Comparison of ENCODE assay signal across 15 cellular contexts in the genomic region with DNA sequence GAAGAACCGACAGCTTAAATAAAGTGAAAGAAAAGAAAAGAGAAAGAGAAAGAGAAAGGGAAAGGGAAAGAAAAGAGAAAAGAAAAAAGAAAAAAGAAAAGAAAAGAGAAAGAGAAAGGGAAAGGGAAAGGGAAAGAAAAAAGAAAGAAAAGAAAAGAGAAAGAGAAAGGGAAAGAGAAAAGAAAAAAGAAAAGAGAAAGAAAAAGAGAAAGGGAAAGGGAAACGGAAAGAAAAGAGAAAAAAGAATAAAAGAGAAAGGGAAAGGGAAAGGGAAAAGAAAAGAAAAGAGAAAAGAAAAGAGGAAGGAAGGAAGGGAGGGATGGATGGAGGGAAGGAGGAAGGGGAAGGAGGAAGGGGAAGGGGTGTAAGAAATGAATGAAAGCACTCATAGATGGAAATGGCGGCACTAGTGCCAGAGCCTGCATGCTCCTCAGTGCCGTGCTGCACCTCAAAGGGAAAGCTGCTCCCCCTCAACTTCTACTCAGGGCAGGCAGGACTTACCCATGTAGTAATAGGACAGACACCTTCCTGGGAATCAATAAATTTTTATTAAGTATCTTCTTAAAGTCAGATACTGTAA.
A peak's percentile ranks its signal among the peaks of the same experiment; 100 is the strongest.
DNase-seq lines count a peak whose midpoint lies in the region; ATAC-seq and TF ChIP-seq lines count a peak whose summit lies in the region.
"Had no signal": no experiment of that assay in that cellular context is flagged by ENCODE, and none has a peak within 500 bp of the region (broad histone marks: within the 10 kb centered on the region; RNA-seq: fewer than 3 reads in every experiment).

No MANE protein-coding gene starts in this region.

- POLR2A ChIA-PET in RWPE1 (lab: Yijun Ruan, JAX; ENCODE audit: low non-redundant PET): no interaction called here

- no peak for DNase-seq in activated naive CD4-positive, alpha-beta T cell treated with anti-CD3 and anti-CD28 coated beads for 36 hours
- no peak for DNase-seq in activated naive CD4-positive, alpha-beta T cell treated with anti-CD3 and anti-CD28 coated beads, Interleukin-2, amount 50 U/mL, for 16 hours
- DNase-seq in RWPE1 (ENCODE audit: low spot score) (no peak), osteocyte (ENCODE audit: extremely low spot score, unreplicated experiment) (no peak), NCI-H187 treated with DMSO at 0.1 percent for 48 hours (lab: John Stamatoyannopoulos, UW) (no peak), coronary artery (ENCODE audit: low spot score) (no peak)
- DNase-seq in activated naive CD8-positive, alpha-beta T cell treated with anti-CD3 and anti-CD28 coated beads, Interleukin-2, amount 50 U/mL, for 24 hours: no peak
- DNase-seq in effector CD8-positive, alpha-beta T cell (lab: John Stamatoyannopoulos, UW): no peak
- DNase-seq: activated CD4-positive, CD25-positive, alpha-beta regulatory T cell treated with anti-CD3 and anti-CD28 coated beads, Interleukin-2, amount 50 U/mL, for 72 hours; dermis blood vessel endothelial cell; NCI-H1417 treated with DMSO at 0.1 percent for 48 hours; substantia nigra had no signal

- CTCF ChIA-PET in activated naive CD4-positive, alpha-beta T cell treated with anti-CD3 and anti-CD28 coated beads for 36 hours (lab: Charles Lee): interaction anchor here (0.8 to 2.4 kb wide), 5 partner anchors 7 to 67 kb away, joined by 3 to 6 read pairs (median 4); no protein-coding TSS in a partner anchor
- CTCF ChIA-PET in RWPE1 (lab: Yijun Ruan, JAX): interaction anchor here (0.6 to 0.8 kb wide), 3 partner anchors 65 to 462 kb away, joined by 3 to 5 read pairs (median 3); no protein-coding TSS in a partner anchor

- peaks cover 33% of the 10 kb centered on the region for H3K4me1 Mint-ChIP-seq in activated naive CD4-positive, alpha-beta T cell treated with anti-CD3 and anti-CD28 coated beads for 36 hours (ENCODE audit: low read depth)
- peaks cover 23% of the 10 kb centered on the region for H3K4me1 Mint-ChIP-seq in activated naive CD8-positive, alpha-beta T cell treated with anti-CD3 and anti-CD28 coated beads, Interleukin-2, amount 50 U/mL, for 24 hours
- H3K4me1 Mint-ChIP-seq in osteocyte (ENCODE audit: unreplicated experiment): peaks cover 69% of the 10 kb centered on the region
- H3K4me1 Mint-ChIP-seq: neural progenitor cell had no signal

- intact Hi-C loops in activated naive CD4-positive, alpha-beta T cell treated with anti-CD3 and anti-CD28 coated beads for 36 hours (cut with micrococcal nuclease): loop anchor here (2.0 kb wide), 1 partner anchor 14 kb away; no protein-coding TSS in a partner anchor

- peaks cover 2% of the 10 kb centered on the region for H3K9me3 Mint-ChIP-seq in activated naive CD4-positive, alpha-beta T cell treated with anti-CD3 and anti-CD28 coated beads for 36 hours
- H3K9me3 Mint-ChIP-seq in activated naive CD8-positive, alpha-beta T cell treated with anti-CD3 and anti-CD28 coated beads, Interleukin-2, amount 50 U/mL, for 24 hours: peaks cover 4% of the 10 kb centered on the region
- H3K9me3 Mint-ChIP-seq in osteocyte (ENCODE audit: unreplicated experiment): peaks cover 4% of the 10 kb centered on the region

- H3K27ac Mint-ChIP-seq in activated naive CD4-positive, alpha-beta T cell treated with anti-CD3 and anti-CD28 coated beads for 36 hours: peak overlapping the region; percentile 79
- peak overlapping the region; percentile 53 for H3K27ac Mint-ChIP-seq in activated naive CD8-positive, alpha-beta T cell treated with anti-CD3 and anti-CD28 coated beads, Interleukin-2, amount 50 U/mL, for 24 hours
- H3K27ac Mint-ChIP-seq in osteocyte (ENCODE audit: unreplicated experiment): peak overlapping the region; percentile 44
- H3K27ac Mint-ChIP-seq: neural progenitor cell had no signal

- H3K27ac ChIP-seq in RWPE1 (peak overlapping the region; percentile 69; the same call in 1 of the 2 replicates), coronary artery (no peak overlapping the region)
- H3K27ac ChIP-seq: neural progenitor cell, right atrium auricular region had no signal

- TF ChIP-seq CTCF in RWPE1 (conservative IDR thresholded peaks at IDR 0.05; ENCODE audit: low read depth) (no peak), osteocyte (IDR thresholded peaks at IDR 0.05) (no peak), coronary artery (IDR thresholded peaks at IDR 0.05) (no peak)

- peaks cover 7% of the 10 kb centered on the region for H3K36me3 Mint-ChIP-seq in activated naive CD4-positive, alpha-beta T cell treated with anti-CD3 and anti-CD28 coated beads for 36 hours (ENCODE audit: low read depth)
- H3K36me3 Mint-ChIP-seq in activated naive CD8-positive, alpha-beta T cell treated with anti-CD3 and anti-CD28 coated beads, Interleukin-2, amount 50 U/mL, for 24 hours (ENCODE audit: low read depth): peaks cover 8% of the 10 kb centered on the region
- peaks cover 47% of the 10 kb centered on the region for H3K36me3 Mint-ChIP-seq in osteocyte (ENCODE audit: unreplicated experiment)

- ATAC-seq in activated naive CD8-positive, alpha-beta T cell treated with anti-CD3 and anti-CD28 coated beads, Interleukin-2, amount 50 U/mL, for 24 hours: no peak
- ATAC-seq: esophagus mucosa had no signal

- no peaks in the 10 kb centered on the region for H3K27me3 Mint-ChIP-seq in activated naive CD4-positive, alpha-beta T cell treated with anti-CD3 and anti-CD28 coated beads for 36 hours (ENCODE audit: low read depth)
- H3K27me3 Mint-ChIP-seq in activated naive CD8-positive, alpha-beta T cell treated with anti-CD3 and anti-CD28 coated beads, Interleukin-2, amount 50 U/mL, for 24 hours: peaks cover 1% of the 10 kb centered on the region
- no peaks in the 10 kb centered on the region for H3K27me3 Mint-ChIP-seq in osteocyte (ENCODE audit: unreplicated experiment)

- no peak overlapping the region for H3K4me3 ChIP-seq in coronary artery
- H3K4me3 ChIP-seq: neural progenitor cell, right atrium auricular region had no signal

- no peak overlapping the region for H3K4me3 Mint-ChIP-seq in activated naive CD4-positive, alpha-beta T cell treated with anti-CD3 and anti-CD28 coated beads for 36 hours
- no peak overlapping the region for H3K4me3 Mint-ChIP-seq in activated naive CD8-positive, alpha-beta T cell treated with anti-CD3 and anti-CD28 coated beads, Interleukin-2, amount 50 U/mL, for 24 hours
- H3K4me3 Mint-ChIP-seq in osteocyte (ENCODE audit: unreplicated experiment): no peak overlapping the region
- H3K4me3 Mint-ChIP-seq: neural progenitor cell had no signal
